ENCODE assay signal across 14 cellular contexts in genomic region chr4:158129649-158130048, GRCh38. TPM values are rescaled to one million over a fixed set of nuclear protein-coding genes. Genes with fewer than 3 reads are reported as not detected.
A peak's percentile ranks its signal among the peaks of the same experiment; 100 is the strongest.
DNase-seq lines count a peak whose midpoint lies in the region; ATAC-seq and TF ChIP-seq lines count a peak whose summit lies in the region.
"Had no signal": no experiment of that assay in that cellular context is flagged by ENCODE, and none has a peak within 500 bp of the region (broad histone marks: within the 10 kb centered on the region; RNA-seq: fewer than 3 reads in every experiment).

No MANE protein-coding gene starts in this region.

- H3K27ac ChIP-seq in left lung, result no peak overlapping the region
- H3K27ac ChIP-seq: HL-60 had no signal

- no peaks in the 10 kb centered on the region for H3K27me3 Mint-ChIP-seq in stimulated activated memory B cell treated with anti-CD40 and anti-IgM and Interleukin-4, amounts not matched to agents 10 μg/mL and 1 μg/mL and 100 μg/mL, for 72 hours
- H3K27me3 Mint-ChIP-seq: memory B cell had no signal

- DNase-seq in left lung (no peak), NCI-H2081 (lab: John Stamatoyannopoulos, UW) (no peak), NCI-H2196 (lab: John Stamatoyannopoulos, UW; ENCODE audit: unreplicated experiment) (no peak)
- DNase-seq in stimulated activated naive CD4-positive, alpha-beta T cell (lab: John Stamatoyannopoulos, UW), result no peak
- DNase-seq: activated CD4-positive, alpha-beta T cell treated with anti-CD3 and anti-CD28 coated beads, Interleukin-2, amount 50 U/mL, for 48 hours; amniotic stem cell; erythroblast had no signal

- peaks cover 0 to 7% of the 10 kb centered on the region in 2 donors for H3K36me3 ChIP-seq in left lung

- no peak overlapping the region for H3K4me3 Mint-ChIP-seq in stimulated activated memory B cell treated with anti-CD40 and anti-IgM and Interleukin-4, amounts not matched to agents 10 μg/mL and 1 μg/mL and 100 μg/mL, for 72 hours
- H3K4me3 Mint-ChIP-seq: memory B cell had no signal

- H3K4me3 ChIP-seq in left lung, result no peak overlapping the region

- H3K9me3 Mint-ChIP-seq in stimulated activated memory B cell treated with anti-CD40 and anti-IgM and Interleukin-4, amounts not matched to agents 10 μg/mL and 1 μg/mL and 100 μg/mL, for 72 hours, result no peaks in the 10 kb centered on the region
- H3K9me3 Mint-ChIP-seq: memory B cell had no signal

- no peaks in the 10 kb centered on the region for H3K4me1 ChIP-seq in left lung

- ATAC-seq in GM19324 (IDR thresholded peaks at IDR 0.05; ENCODE audit: low FRiP score, unreplicated experiment) (peak; percentile 66), HG02759 (IDR thresholded peaks at IDR 0.05; ENCODE audit: unreplicated experiment) (peak; percentile 92), HG03565 (IDR thresholded peaks at IDR 0.05; ENCODE audit: unreplicated experiment) (peak; percentile 94), left lung (no peak)
- peak; percentile 54 for ATAC-seq in stimulated activated memory B cell treated with anti-CD40 and anti-IgM and Interleukin-4, amounts not matched to agents 10 μg/mL and 1 μg/mL and 100 μg/mL, for 72 hours
- ATAC-seq: sciatic nerve had no signal

- intact Hi-C loops in left lung (cut with DNase I), result no loop called here

- no peaks in the 10 kb centered on the region for H3K27me3 ChIP-seq in left lung

- no peak for TF ChIP-seq CTCF in left lung (IDR thresholded peaks at IDR 0.05)

- H3K36me3 Mint-ChIP-seq in stimulated activated memory B cell treated with anti-CD40 and anti-IgM and Interleukin-4, amounts not matched to agents 10 μg/mL and 1 μg/mL and 100 μg/mL, for 72 hours, result no peaks in the 10 kb centered on the region
- H3K36me3 Mint-ChIP-seq: memory B cell had no signal

- H3K27ac Mint-ChIP-seq in stimulated activated memory B cell treated with anti-CD40 and anti-IgM and Interleukin-4, amounts not matched to agents 10 μg/mL and 1 μg/mL and 100 μg/mL, for 72 hours, result no peak overlapping the region
- H3K27ac Mint-ChIP-seq: memory B cell had no signal

- H3K9me3 ChIP-seq in left lung, result no peaks in the 10 kb centered on the region

- H3K4me1 Mint-ChIP-seq in stimulated activated memory B cell treated with anti-CD40 and anti-IgM and Interleukin-4, amounts not matched to agents 10 μg/mL and 1 μg/mL and 100 μg/mL, for 72 hours, result no peaks in the 10 kb centered on the region
- H3K4me1 Mint-ChIP-seq: memory B cell had no signal

RNA-seq across cellular contexts. Expression of gene GASK1B, which starts 43.2 kb away (rescaled TPM):
- 10 to 100 TPM; 41.5 to 56.8 TPM for total RNA-seq in left lung
